16 cellular contexts compared by ENCODE assay signal in genomic region chr1:35324486-35324885, GRCh38. TPM values are rescaled to one million over a fixed set of nuclear protein-coding genes. Genes with fewer than 3 reads are reported as not detected.
DNase-seq lines count a peak whose midpoint lies in the region; ATAC-seq and TF ChIP-seq lines count a peak whose summit lies in the region.
"Had no signal": no experiment of that assay in that cellular context is flagged by ENCODE, and none has a peak within 500 bp of the region (broad histone marks: within the 10 kb centered on the region; RNA-seq: fewer than 3 reads in every experiment).

No MANE protein-coding gene starts in this region.

- TF ChIP-seq CTCF in brain microvascular endothelial cell (IDR thresholded peaks at IDR 0.05; ENCODE audit: low read depth, low read length, missing control alignments) (no peak), hepatocyte (IDR thresholded peaks at IDR 0.05; ENCODE audit: poor library complexity) (no peak)

- no peak overlapping the region for H3K4me3 Mint-ChIP-seq in stimulated activated naive B cell treated with anti-CD40 and anti-IgM and Interleukin-4, amounts not matched to agents 10 μg/mL and 1 μg/mL and 100 μg/mL, for 72 hours
- H3K4me3 Mint-ChIP-seq: activated CD4-positive, alpha-beta T cell treated with anti-CD3 and anti-CD28 coated beads, Interleukin-2, amount 10 ng/mL, durations not matched to agents 7 days and 5 days had no signal

- H3K9me3 Mint-ChIP-seq in stimulated activated naive B cell treated with anti-CD40 and anti-IgM and Interleukin-4, amounts not matched to agents 10 μg/mL and 1 μg/mL and 100 μg/mL, for 72 hours = no peaks in the 10 kb centered on the region
- H3K9me3 Mint-ChIP-seq: activated CD4-positive, alpha-beta T cell treated with anti-CD3 and anti-CD28 coated beads, Interleukin-2, amount 10 ng/mL, durations not matched to agents 7 days and 5 days; IgD-negative memory B cell had no signal

- H3K4me2 ChIP-seq in hepatocyte = no peak overlapping the region

- ATAC-seq in stimulated activated naive B cell treated with anti-CD40 and anti-IgM and Interleukin-4, amounts not matched to agents 10 μg/mL and 1 μg/mL and 100 μg/mL, for 72 hours (replicated peaks) = no peak
- ATAC-seq in HG03469 (IDR thresholded peaks at IDR 0.05; ENCODE audit: unreplicated experiment) = no peak
- ATAC-seq in GM21447 (IDR thresholded peaks at IDR 0.05; ENCODE audit: unreplicated experiment) = no peak
- ATAC-seq: HCT116 had no signal

- in situ Hi-C loops in brain microvascular endothelial cell (cut with HindIII; ENCODE audit: low pct_ligation_motif_present, low sequenced_read_pairs) = no loop called here

- H3K4me1 Mint-ChIP-seq in stimulated activated naive B cell treated with anti-CD40 and anti-IgM and Interleukin-4, amounts not matched to agents 10 μg/mL and 1 μg/mL and 100 μg/mL, for 72 hours = peaks cover 16 to 26% of the 10 kb centered on the region in 2 donors

- no peaks in the 10 kb centered on the region for H3K4me1 ChIP-seq in hepatocyte (ENCODE audit: insufficient read depth)
- H3K4me1 ChIP-seq: Caco-2, colonic mucosa had no signal

- H3K27me3 ChIP-seq in brain microvascular endothelial cell (replicated peaks) (no peaks in the 10 kb centered on the region), hepatocyte (no peaks in the 10 kb centered on the region)
- H3K27me3 ChIP-seq: colonic mucosa had no signal

- no peak overlapping the region for H2AFZ ChIP-seq in hepatocyte

- H3K4me3 ChIP-seq in brain microvascular endothelial cell (ENCODE audit: low read depth, low read length) (no peak overlapping the region), hepatocyte (no peak overlapping the region)
- H3K4me3 ChIP-seq: colonic mucosa, lung had no signal

- H3K36me3 Mint-ChIP-seq in stimulated activated naive B cell treated with anti-CD40 and anti-IgM and Interleukin-4, amounts not matched to agents 10 μg/mL and 1 μg/mL and 100 μg/mL, for 72 hours = peaks cover 13 to 31% of the 10 kb centered on the region in 2 donors

- H3K36me3 ChIP-seq in brain microvascular endothelial cell (replicated peaks) (peaks cover 6% of the 10 kb centered on the region), hepatocyte (replicated peaks; ENCODE audit: insufficient read depth, low read depth) (no peaks in the 10 kb centered on the region)
- H3K36me3 ChIP-seq: colonic mucosa had no signal

- peaks cover 67% of the 10 kb centered on the region for H3K79me2 ChIP-seq in hepatocyte

- no peaks in the 10 kb centered on the region for H3K27me3 Mint-ChIP-seq in stimulated activated naive B cell treated with anti-CD40 and anti-IgM and Interleukin-4, amounts not matched to agents 10 μg/mL and 1 μg/mL and 100 μg/mL, for 72 hours
- H3K27me3 Mint-ChIP-seq: activated CD4-positive, alpha-beta T cell treated with anti-CD3 and anti-CD28 coated beads, Interleukin-2, amount 10 ng/mL, durations not matched to agents 7 days and 5 days; IgD-negative memory B cell had no signal

- peaks cover 4% of the 10 kb centered on the region for H4K20me1 ChIP-seq in hepatocyte (ENCODE audit: insufficient read depth, poor library complexity, severe bottlenecking)

- peak overlapping the region; percentile 37 for H3K27ac Mint-ChIP-seq in stimulated activated naive B cell treated with anti-CD40 and anti-IgM and Interleukin-4, amounts not matched to agents 10 μg/mL and 1 μg/mL and 100 μg/mL, for 72 hours
- H3K27ac Mint-ChIP-seq: activated CD4-positive, alpha-beta T cell treated with anti-CD3 and anti-CD28 coated beads, Interleukin-2, amount 10 ng/mL, durations not matched to agents 7 days and 5 days; IgD-negative memory B cell had no signal

- H3K9me2 ChIP-seq in hepatocyte (replicated peaks; ENCODE audit: insufficient read depth) = no peaks in the 10 kb centered on the region

- 85% methylated on average over 1 of the region's 1 CpG for WGBS in hepatocyte (ENCODE audit: low lambda C conversion rate, missing lambda C conversion rate)

- H3K9me3 ChIP-seq in hepatocyte (ENCODE audit: low read depth) = no peaks in the 10 kb centered on the region
- H3K9me3 ChIP-seq: Caco-2, colonic mucosa had no signal

- no peak overlapping the region for H3K27ac ChIP-seq in brain microvascular endothelial cell
- peak overlapping the region; percentile 24 for H3K27ac ChIP-seq in hepatocyte
- H3K27ac ChIP-seq: colonic mucosa had no signal

- peak; percentile 48 for DNase-seq in HCEC 1CT
- DNase-seq in brain microvascular endothelial cell = peak; percentile 28
- no peak for DNase-seq in hepatocyte (ENCODE audit: low spot score)
- no peak for DNase-seq in stimulated activated naive B cell treated with anti-CD40 and anti-IgM and Interleukin-4, amounts not matched to agents 10 μg/mL and 1 μg/mL and 100 μg/mL, for 72 hours
- DNase-seq in activated CD8-positive, alpha-beta memory T cell treated with anti-CD3 and anti-CD28 coated beads for 24 hours = no peak
- DNase-seq: activated CD4-positive, alpha-beta T cell treated with anti-CD3 and anti-CD28 coated beads, Interleukin-2, amount 10 ng/mL, durations not matched to agents 7 days and 5 days; activated effector memory CD4-positive, alpha-beta T cell treated with Interleukin-2 at 50 U/mL for 16 hours; Caco-2; colonic mucosa; head of caudate nucleus; NCI-H2029 treated with DMSO at 0.1 percent for 48 hours had no signal

RNA-seq across cellular contexts. Expression of gene ZMYM4, which starts 56.0 kb away (rescaled TPM):
- total RNA-seq in hepatocyte = 35.5 and 43.4 TPM in 2 replicates
- polyA plus RNA-seq in hepatocyte = 17.6 and 24.5 TPM in 2 replicates

Comparison
In these comparisons a context has a peak if more than half of its experiments do, and no peak if none do; other contexts are left out.
1. DNase-seq: peak in HCEC 1CT (single experiment) and brain microvascular endothelial cell (single experiment); none in hepatocyte (single experiment), stimulated activated naive B cell treated with anti-CD40 and anti-IgM and Interleukin-4, amounts not matched to agents 10 μg/mL and 1 μg/mL and 100 μg/mL, for 72 hours (single experiment) and activated CD8-positive, alpha-beta memory T cell treated with anti-CD3 and anti-CD28 coated beads for 24 hours (single experiment).